ENCODE assay signal across 33 cellular contexts in the genomic region with DNA sequence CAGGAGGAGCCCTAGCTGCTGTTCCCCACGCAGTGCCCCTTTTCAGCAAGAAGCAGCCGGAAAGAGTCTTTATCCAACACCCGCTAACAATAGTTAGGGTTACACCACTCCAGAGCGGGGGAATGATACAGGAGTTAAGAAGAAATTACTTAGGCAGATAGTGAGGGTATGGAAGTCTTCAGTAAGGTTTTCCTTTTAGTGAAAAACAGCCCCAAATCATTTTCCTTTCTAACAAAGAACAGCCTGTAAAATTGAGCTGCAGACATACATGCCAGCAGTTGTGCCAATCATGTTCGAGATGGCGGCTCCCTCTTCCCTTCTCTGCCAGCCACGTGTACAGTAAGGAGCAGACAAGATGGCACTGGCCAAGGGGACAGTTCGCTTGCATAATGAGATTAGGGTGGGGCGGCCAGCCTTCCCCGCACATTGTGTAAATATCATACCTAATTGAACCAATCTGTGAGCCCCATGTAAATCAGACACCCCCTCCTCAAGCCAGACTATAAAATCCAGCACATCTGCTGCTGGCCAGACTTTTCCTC.
"Had no signal": no experiment of that assay in that cellular context is flagged by ENCODE, and none has a peak within 500 bp of the region (broad histone marks: within the 10 kb centered on the region; RNA-seq: fewer than 3 reads in every experiment).

No MANE protein-coding gene starts in this region.

- ATAC-seq: activated CD8-positive, alpha-beta memory T cell treated with anti-CD3 and anti-CD28 coated beads, Interleukin-2, amount 10 ng/mL, durations not matched to agents 7 days and 5 days; PC-3; Right ventricle myocardium inferior had no signal

- DNase-seq: activated B cell treated with CpG ODN at 0.5 μM for 24 hours; activated CD4-positive, alpha-beta memory T cell treated with anti-CD3 and anti-CD28 coated beads, Interleukin-2, amount 10 ng/mL, durations not matched to agents 7 days and 5 days; activated CD4-positive, alpha-beta T cell treated with anti-CD3 and anti-CD28 coated beads for 4 hours; activated CD4-positive, CD25-positive, alpha-beta regulatory T cell treated with anti-CD3 and anti-CD28 coated beads, Interleukin-2, amount 50 U/mL, for 72 hours; activated CD8-positive, alpha-beta memory T cell treated with anti-CD3 and anti-CD28 coated beads for 24 hours; activated CD8-positive, alpha-beta memory T cell treated with anti-CD3 and anti-CD28 coated beads, Interleukin-2, amount 10 ng/mL, durations not matched to agents 7 days and 5 days; activated CD8-positive, alpha-beta memory T cell treated with anti-CD3 and anti-CD28 coated beads, Interleukin-2, amount 50 U/mL, for 48 hours; activated effector memory CD4-positive, alpha-beta T cell treated with anti-CD3 and anti-CD28 coated beads, Interleukin-2, amount 50 U/mL, for 16 hours; activated naive CD4-positive, alpha-beta T cell; activated naive CD4-positive, alpha-beta T cell treated with anti-CD3 and anti-CD28 coated beads, Interleukin-2, amount 50 U/mL, for 16 hours; activated naive CD8-positive, alpha-beta T cell treated with anti-CD3 and anti-CD28 coated beads for 36 hours; activated T-cell treated with anti-CD3 and anti-CD28 coated beads, Interleukin-2, amount 50 U/mL, for 48 hours; amniotic stem cell; aorta; brain microvascular endothelial cell; central memory CD4-positive, alpha-beta T cell; NCI-H1048; NCI-H1105 treated with DMSO at 0.1 percent for 48 hours; NCI-H1436; NCI-H1694; NCI-H2029; NCI-H345; NCI-H526 treated with DMSO at 0.1 percent for 48 hours; NK-92 treated with Interleukin-12 subunit alpha and Interleukin-12 subunit beta, amount 100 ng/mL, for 24 hours; PC-3; SIG-M5; SW 1271; T-helper 1 cell; T-helper 2 cell; T-helper 9 cell had no signal

- H3K27me3 ChIP-seq: brain microvascular endothelial cell had no signal

- H3K27ac ChIP-seq: brain microvascular endothelial cell, RWPE1, VCaP had no signal

- H3K36me3 ChIP-seq: brain microvascular endothelial cell had no signal
